Comparison of ENCODE assay signal across 11 cellular contexts in the genomic region with DNA sequence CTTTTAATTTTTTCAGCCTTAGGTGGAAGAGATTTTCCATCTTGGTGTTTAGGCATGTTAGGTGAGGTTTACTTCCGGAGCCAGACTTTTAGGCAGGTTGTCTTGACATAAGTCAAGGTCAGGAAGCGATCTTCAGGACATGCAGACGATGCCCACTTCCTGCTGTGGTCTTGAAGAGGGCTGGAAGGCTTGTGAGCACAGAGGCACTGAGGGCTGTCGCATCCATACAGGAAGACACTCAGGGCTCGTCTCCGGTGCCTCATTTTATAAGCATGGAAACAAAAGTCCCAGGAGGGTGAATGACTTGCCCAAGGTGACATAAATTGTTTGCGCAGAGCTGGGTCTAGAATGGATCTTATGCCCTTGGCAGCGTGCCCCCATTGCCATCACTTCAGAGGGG. TPM values are rescaled to one million over a fixed set of nuclear protein-coding genes. Genes with fewer than 3 reads are reported as not detected.
DNase-seq lines count a peak whose midpoint lies in the region; ATAC-seq, FAIRE-seq and TF ChIP-seq lines count a peak whose summit lies in the region.
"Had no signal": no experiment of that assay in that cellular context is flagged by ENCODE, and none has a peak within 500 bp of the region (broad histone marks: within the 10 kb centered on the region; RNA-seq: fewer than 3 reads in every experiment).

No MANE protein-coding gene starts in this region.

- peaks cover 24% of the 10 kb centered on the region for H3K36me3 Mint-ChIP-seq in activated CD8-positive, alpha-beta memory T cell treated with anti-CD3 and anti-CD28 coated beads, Interleukin-2, amount 10 ng/mL, durations not matched to agents 7 days and 5 days

- POLR2A ChIA-PET in H1 (lab: Charles Lee; ENCODE audit: partially characterized antibody), result interaction anchor here (1.1 to 1.4 kb wide), 3 partner anchors 9 to 40 kb away, joined by 3 to 4 read pairs (median 4); no protein-coding TSS in a partner anchor

- no peak overlapping the region for H4K91ac ChIP-seq in H1 (replicated peaks; ENCODE audit: insufficient read length, low read length)

- no peak overlapping the region for H3K14ac ChIP-seq in H1 (ENCODE audit: insufficient read length)

- H2BK5ac ChIP-seq in H1 (ENCODE audit: low read depth, low read length), result 0 out of 2 replicates have a peak overlapping the region, but pooled peaks have one; percentile 30

- H4K5ac ChIP-seq in H1 (ENCODE audit: insufficient read length, low read depth, low read length), result no peak overlapping the region

- H3K18ac ChIP-seq in H1 (ENCODE audit: extremely low read depth, low read length), result 0 out of 2 replicates have a peak overlapping the region, but pooled peaks have one; percentile 24

- peaks cover 10% of the 10 kb centered on the region for H3K79me1 ChIP-seq in H1 (ENCODE audit: low read depth, low read length)

- H2AFZ ChIP-seq in H1 (ENCODE audit: low read length), result no peak overlapping the region

- peaks cover 16 to 44% of the 10 kb centered on the region in 2 experiments for H4K20me1 ChIP-seq in H1 (replicated peaks in 1 of 2; ENCODE audit: control insufficient read depth in 1 of 2, insufficient read depth in 2 of 2, low read length in 2 of 2)

- H3K4me3 Mint-ChIP-seq in activated CD8-positive, alpha-beta memory T cell treated with anti-CD3 and anti-CD28 coated beads, Interleukin-2, amount 10 ng/mL, durations not matched to agents 7 days and 5 days, result peak overlapping the region; percentile 21
- H3K4me3 Mint-ChIP-seq in stimulated activated naive CD8-positive, alpha-beta T cell treated with anti-CD3 and anti-CD28 coated beads, Interleukin-15, amount 100 ng/mL, for 72 hours, result peak overlapping the region; percentile 54 to 73

- no peak overlapping the region for H2BK15ac ChIP-seq in H1 (ENCODE audit: low read length)

- CTCF ChIA-PET in activated CD8-positive, alpha-beta memory T cell treated with anti-CD3 and anti-CD28 coated beads, Interleukin-2, amount 10 ng/mL, durations not matched to agents 7 days and 5 days (lab: Charles Lee), result interaction anchor here (1.7 to 6.5 kb wide), 3 partner anchors 29 to 77 kb away, joined by 5 to 44 read pairs (median 5); a partner anchor contains a TSS
- CTCF ChIA-PET in H1 (lab: Charles Lee; ENCODE audit: partially characterized antibody), result interaction anchor here (1.5 to 2.4 kb wide), 4 partner anchors 25 to 40 kb away, joined by 4 to 33 read pairs (median 8); a partner anchor contains a TSS

- H3K9me3 ChIP-seq in H1 (ENCODE audit: insufficient read depth in 2 of 2, low read depth in 1 of 2, low read length in 1 of 2), result no peaks in the 10 kb centered on the region
- H3K9me3 ChIP-seq: right atrium auricular region had no signal

- no peak overlapping the region for H3K27ac ChIP-seq in H1 (ENCODE audit: low read depth, low read length)

- no peak for FAIRE-seq in H1 (lab: Jason Lieb, UNC)

- no peaks in the 10 kb centered on the region for H3K27me3 ChIP-seq in H1 (replicated peaks in 1 of 4; ENCODE audit: control insufficient read depth in 3 of 4, extremely low read depth in 1 of 4, insufficient read depth in 3 of 4, low read length in 3 of 4)
- H3K27me3 ChIP-seq: right atrium auricular region had no signal

- no peak overlapping the region for H2BK120ac ChIP-seq in H1 (replicated peaks; ENCODE audit: low read depth, low read length)

- peak; percentile 87 for DNase-seq in activated CD8-positive, alpha-beta memory T cell treated with anti-CD3 and anti-CD28 coated beads, Interleukin-2, amount 10 ng/mL, durations not matched to agents 7 days and 5 days
- DNase-seq in activated CD8-positive, alpha-beta memory T cell treated with anti-CD3 and anti-CD28 coated beads, Interleukin-2, amount 50 U/mL, for 4 hours, result no peak
- DNase-seq in UCSD-AML1 (lab: John Stamatoyannopoulos, UW; ENCODE audit: unreplicated experiment) (peak; percentile 32), H1 (ENCODE audit: low read depth in 1 of 2, low spot score in 2 of 2) (no peak), AG08395 (ENCODE audit: low spot score) (no peak), AG20443 (ENCODE audit: low spot score) (no peak), NCI-H146 treated with DMSO at 0.1 percent for 48 hours (lab: John Stamatoyannopoulos, UW; ENCODE audit: unreplicated experiment) (no peak)
- peak in 1 of 2 donors; percentile 44 for DNase-seq in stimulated activated naive CD8-positive, alpha-beta T cell treated with anti-CD3 and anti-CD28 coated beads, Interleukin-15, amount 100 ng/mL, for 72 hours

- peak overlapping the region; percentile 80 for H3K27ac Mint-ChIP-seq in activated CD8-positive, alpha-beta memory T cell treated with anti-CD3 and anti-CD28 coated beads, Interleukin-2, amount 10 ng/mL, durations not matched to agents 7 days and 5 days
- no peak overlapping the region for H3K27ac Mint-ChIP-seq in stimulated activated naive CD8-positive, alpha-beta T cell treated with anti-CD3 and anti-CD28 coated beads, Interleukin-15, amount 100 ng/mL, for 72 hours

- ATAC-seq in activated CD8-positive, alpha-beta memory T cell treated with anti-CD3 and anti-CD28 coated beads, Interleukin-2, amount 10 ng/mL, durations not matched to agents 7 days and 5 days, result peak; percentile 66
- peak; percentile 52 for ATAC-seq in stimulated activated naive CD8-positive, alpha-beta T cell treated with anti-CD3 and anti-CD28 coated beads, Interleukin-15, amount 100 ng/mL, for 72 hours
- ATAC-seq: HCT116 had no signal

- TF ChIP-seq POLR2A in H1 (IDR thresholded peaks at IDR 0.05; ENCODE audit: control extremely low read depth in 1 of 2, low read depth in 2 of 2, low read length in 2 of 2), result no peak

- no peak overlapping the region for H2BK20ac ChIP-seq in H1 (ENCODE audit: low read length)

- TF ChIP-seq CTCF in H1 (IDR thresholded peaks at IDR 0.05; ENCODE audit: control extremely low read depth in 1 of 3, insufficient read depth in 1 of 3, low read depth in 1 of 3, low read length in 3 of 3), result no peak

- H2AK5ac ChIP-seq in H1 (ENCODE audit: low read depth, low read length), result no peak overlapping the region

- no peaks in the 10 kb centered on the region for H3K9me3 Mint-ChIP-seq in activated CD8-positive, alpha-beta memory T cell treated with anti-CD3 and anti-CD28 coated beads, Interleukin-2, amount 10 ng/mL, durations not matched to agents 7 days and 5 days (ENCODE audit: low read depth)
- no peaks in the 10 kb centered on the region for H3K9me3 Mint-ChIP-seq in stimulated activated naive CD8-positive, alpha-beta T cell treated with anti-CD3 and anti-CD28 coated beads, Interleukin-15, amount 100 ng/mL, for 72 hours

- no peak for TF ChIP-seq EP300 in H1 (IDR thresholded peaks at IDR 0.05; ENCODE audit: borderline replicate concordance in 1 of 2, low read depth in 2 of 2, low read length in 2 of 2)

- no peak overlapping the region for H3K23ac ChIP-seq in H1 (ENCODE audit: insufficient read length)

- no peak overlapping the region for H3K4ac ChIP-seq in H1 (replicated peaks; ENCODE audit: insufficient read length, low read depth, low read length)

- WGBS in H1 (ENCODE audit: extremely low coverage in 1 of 2, insufficient coverage in 1 of 2, insufficient read length in 1 of 2, insufficient replicate concordance in 2 of 2, low coverage in 1 of 2, low lambda C conversion rate in 2 of 2, missing lambda C conversion rate in 1 of 2), 2 experiments, result 90% methylated on average over 8 of the region's 8 CpGs; no CpG with 5 or more reads in 1 of the 2 experiments

- no peak for TF ChIP-seq RAD21 in H1 (IDR thresholded peaks at IDR 0.05 in 1 of 2, conservative IDR thresholded peaks at IDR 0.05 in 1 of 2; ENCODE audit: low read depth in 2 of 2, low read length in 2 of 2)

- no peak overlapping the region for H3K56ac ChIP-seq in H1 (replicated peaks; ENCODE audit: insufficient read length, low read depth, low read length)

- H3K4me1 Mint-ChIP-seq in activated CD8-positive, alpha-beta memory T cell treated with anti-CD3 and anti-CD28 coated beads, Interleukin-2, amount 10 ng/mL, durations not matched to agents 7 days and 5 days, result peaks cover 85% of the 10 kb centered on the region
- H3K4me1 Mint-ChIP-seq in stimulated activated naive CD8-positive, alpha-beta T cell treated with anti-CD3 and anti-CD28 coated beads, Interleukin-15, amount 100 ng/mL, for 72 hours, result peaks cover 96% of the 10 kb centered on the region

- H3K23me2 ChIP-seq in H1 (ENCODE audit: low read depth, low read length), result no peaks in the 10 kb centered on the region

- H3K4me1 ChIP-seq in H1 (replicated peaks in 1 of 4; ENCODE audit: control insufficient read depth in 3 of 4, insufficient read depth in 4 of 4, low read length in 3 of 4), result peaks cover 4 to 25% (median 8%) of the 10 kb centered on the region in 4 experiments

- H3K4me3 ChIP-seq in H1 (ENCODE audit: extremely low read depth in 1 of 4, insufficient read depth in 2 of 4, low read depth in 3 of 4, low read length in 4 of 4), result no peak overlapping the region
- H3K4me3 ChIP-seq: coronary artery, right atrium auricular region had no signal

- H3K36me3 ChIP-seq in H1 (ENCODE audit: control insufficient read depth in 2 of 4, insufficient read depth in 4 of 4, low read length in 3 of 4), result no peaks in the 10 kb centered on the region
- H3K36me3 ChIP-seq: right atrium auricular region had no signal

- H4K8ac ChIP-seq in H1 (ENCODE audit: extremely low read depth, insufficient read depth, low read length), result no peak overlapping the region

- no peaks in the 10 kb centered on the region for H3K27me3 Mint-ChIP-seq in activated CD8-positive, alpha-beta memory T cell treated with anti-CD3 and anti-CD28 coated beads, Interleukin-2, amount 10 ng/mL, durations not matched to agents 7 days and 5 days
- no peaks in the 10 kb centered on the region for H3K27me3 Mint-ChIP-seq in stimulated activated naive CD8-positive, alpha-beta T cell treated with anti-CD3 and anti-CD28 coated beads, Interleukin-15, amount 100 ng/mL, for 72 hours

- H3K9ac ChIP-seq in H1 (replicated peaks in 1 of 4; ENCODE audit: extremely low read depth in 1 of 4, low read depth in 3 of 4, low read length in 3 of 4), result no peak overlapping the region

- H2BK12ac ChIP-seq in H1 (ENCODE audit: low read depth, low read length), result no peak overlapping the region

- H3K4me2 ChIP-seq in H1 (ENCODE audit: insufficient read depth in 1 of 2, low read depth in 2 of 2, low read length in 2 of 2), result no peak overlapping the region

- H3K79me2 ChIP-seq in H1 (ENCODE audit: control insufficient read depth in 1 of 2, insufficient read depth in 2 of 2, low read length in 2 of 2), result peaks cover 9 to 93% of the 10 kb centered on the region in 2 experiments; a peak in 3 of 4 replicates

RNA-seq across cellular contexts. Expression of a gene that starts 30.8 kb away (rescaled TPM):
- total RNA-seq in activated CD8-positive, alpha-beta memory T cell treated with anti-CD3 and anti-CD28 coated beads, Interleukin-2, amount 10 ng/mL, durations not matched to agents 7 days and 5 days, result 10 to 100 TPM; 57.2 to 57.9 TPM
- total RNA-seq in H1 (2021; fragmentation: NEBNext Ultra II Directional; extraction: Animal tissue kit (Norgen Biotek cat#: 25700)), result 56.5 and 58.5 TPM in 2 replicates
- 19.3 and 24.4 TPM in 2 replicates for polyA plus RNA-seq in H1 (2011; rRNA removed)
- 18.1 TPM for polyA plus RNA-seq in H1 (2011; cell fraction: cytosol; rRNA removed)
- 32.7 TPM for polyA plus RNA-seq in H1 (2011; cell fraction: nucleus; rRNA removed)
- 29.2 to 30.7 TPM (median 29.5 TPM) in 4 replicates for polyA plus RNA-seq in H1 (2012, experiment 1 of 2)
- 25.5 TPM for polyA plus RNA-seq in H1 (2012, experiment 2 of 2)
- 30.7 TPM for polyA plus RNA-seq in H1 (2013, experiment 1 of 2)
- 28.7 TPM for polyA plus RNA-seq in H1 (2013, experiment 2 of 2)
- polyA minus RNA-seq in H1 (2011; rRNA and poly(A)+ RNA removed), result 22.4 and 28.2 TPM in 2 replicates
- 38.7 TPM for polyA minus RNA-seq in H1 (2011; cell fraction: cytosol; rRNA and poly(A)+ RNA removed)
- 28.2 TPM for polyA minus RNA-seq in H1 (2011; cell fraction: nucleus; rRNA and poly(A)+ RNA removed)

RNA-seq across cellular contexts. Expression of a gene that starts 47.3 kb away (rescaled TPM):
- total RNA-seq in activated CD8-positive, alpha-beta memory T cell treated with anti-CD3 and anti-CD28 coated beads, Interleukin-2, amount 10 ng/mL, durations not matched to agents 7 days and 5 days, result under 1 TPM; 0.16 to 0.47 TPM
- 78.0 and 80.1 TPM in 2 replicates for total RNA-seq in H1 (2021; fragmentation: NEBNext Ultra II Directional; extraction: Animal tissue kit (Norgen Biotek cat#: 25700))
- polyA plus RNA-seq in H1 (2011; rRNA removed), result 54.6 and 75.9 TPM in 2 replicates
- polyA plus RNA-seq in H1 (2011; cell fraction: cytosol; rRNA removed), result 67.2 TPM
- polyA plus RNA-seq in H1 (2011; cell fraction: nucleus; rRNA removed), result 110 TPM
- polyA plus RNA-seq in H1 (2012, experiment 1 of 2), result 55.1 to 84.2 TPM (median 78.1 TPM) in 4 replicates
- polyA plus RNA-seq in H1 (2012, experiment 2 of 2), result 64.1 TPM
- polyA plus RNA-seq in H1 (2013, experiment 1 of 2), result 47.1 TPM
- 41.5 TPM for polyA plus RNA-seq in H1 (2013, experiment 2 of 2)
- polyA minus RNA-seq in H1 (2011; rRNA and poly(A)+ RNA removed), result 54.5 and 69.3 TPM in 2 replicates
- 50.3 TPM for polyA minus RNA-seq in H1 (2011; cell fraction: cytosol; rRNA and poly(A)+ RNA removed)
- polyA minus RNA-seq in H1 (2011; cell fraction: nucleus; rRNA and poly(A)+ RNA removed), result 42.1 TPM

RNA-seq across cellular contexts. Expression of a gene that starts 56.4 kb away (rescaled TPM):
- 10 to 100 TPM; 53.4 to 55.8 TPM for total RNA-seq in activated CD8-positive, alpha-beta memory T cell treated with anti-CD3 and anti-CD28 coated beads, Interleukin-2, amount 10 ng/mL, durations not matched to agents 7 days and 5 days
- 99.7 and 104 TPM in 2 replicates for total RNA-seq in H1 (2021; fragmentation: NEBNext Ultra II Directional; extraction: Animal tissue kit (Norgen Biotek cat#: 25700))
- polyA plus RNA-seq in H1 (2011; rRNA removed), result 78.7 and 112 TPM in 2 replicates
- 111 TPM for polyA plus RNA-seq in H1 (2011; cell fraction: cytosol; rRNA removed)
- polyA plus RNA-seq in H1 (2011; cell fraction: nucleus; rRNA removed), result 95.2 TPM
- polyA plus RNA-seq in H1 (2012, experiment 1 of 2), result 78.1 to 103 TPM (median 96.8 TPM) in 4 replicates
- 96.2 TPM for polyA plus RNA-seq in H1 (2012, experiment 2 of 2)
- polyA plus RNA-seq in H1 (2013, experiment 1 of 2), result 70.5 TPM
- polyA plus RNA-seq in H1 (2013, experiment 2 of 2), result 71.0 TPM
- polyA minus RNA-seq in H1 (2011; rRNA and poly(A)+ RNA removed), result 17.8 and 20.3 TPM in 2 replicates
- polyA minus RNA-seq in H1 (2011; cell fraction: cytosol; rRNA and poly(A)+ RNA removed), result 41.1 TPM
- polyA minus RNA-seq in H1 (2011; cell fraction: nucleus; rRNA and poly(A)+ RNA removed), result 32.2 TPM

Comparison
In these comparisons a context has a peak if more than half of its experiments do, and no peak if none do; other contexts are left out.
1. DNase-seq: peak in activated CD8-positive, alpha-beta memory T cell treated with anti-CD3 and anti-CD28 coated beads, Interleukin-2, amount 10 ng/mL, durations not matched to agents 7 days and 5 days (single experiment) and UCSD-AML1 (single experiment); none in activated CD8-positive, alpha-beta memory T cell treated with anti-CD3 and anti-CD28 coated beads, Interleukin-2, amount 50 U/mL, for 4 hours (single experiment), H1 (0 of 2), AG08395 (single experiment), AG20443 (single experiment) and NCI-H146 treated with DMSO at 0.1 percent for 48 hours (single experiment).
2. RNA of a gene that starts 47.3 kb away (total RNA-seq): 78.0 to 80.1 TPM in H1; 0.16 to 0.47 TPM in activated CD8-positive, alpha-beta memory T cell treated with anti-CD3 and anti-CD28 coated beads, Interleukin-2, amount 10 ng/mL, durations not matched to agents 7 days and 5 days; every median in the first group is over 10 times any median in the second.